Comparison of ENCODE assay signal across 10 cellular contexts in genomic region chr5:139666551-139666950, GRCh38. TPM values are rescaled to one million over a fixed set of nuclear protein-coding genes. Genes with fewer than 3 reads are reported as not detected.
DNase-seq lines count a peak whose midpoint lies in the region; ATAC-seq and TF ChIP-seq lines count a peak whose summit lies in the region.
"Had no signal": no experiment of that assay in that cellular context is flagged by ENCODE, and none has a peak within 500 bp of the region (broad histone marks: within the 10 kb centered on the region; RNA-seq: fewer than 3 reads in every experiment).

No MANE protein-coding gene starts in this region.

- peaks cover 43% of the 10 kb centered on the region for H3K4me1 ChIP-seq in CD4-positive, CD25-positive, alpha-beta regulatory T cell (ENCODE audit: control insufficient read depth, insufficient read depth, low read length, poor library complexity, severe bottlenecking)
- peaks cover 56 to 69% of the 10 kb centered on the region in 2 experiments for H3K4me1 ChIP-seq in trophoblast cell (ENCODE audit: control insufficient read depth in 1 of 2, insufficient read depth in 2 of 2, low read length in 2 of 2)
- peaks cover 4% of the 10 kb centered on the region for H3K4me1 ChIP-seq in colonic mucosa
- peaks cover 18% of the 10 kb centered on the region for H3K4me1 ChIP-seq in ovary (ENCODE audit: insufficient read depth)

- no peak for TF ChIP-seq POLR2A in ovary (IDR thresholded peaks at IDR 0.05)

- H3K14ac ChIP-seq in trophoblast cell (ENCODE audit: low read length) = no peak overlapping the region

- no peak for ATAC-seq in CD4-positive, CD25-positive, alpha-beta regulatory T cell (ENCODE audit: low read depth in 2 of 2)
- ATAC-seq in effector memory CD8-positive, alpha-beta T cell (replicated peaks) = no peak
- ATAC-seq in HG02840 (IDR thresholded peaks at IDR 0.05; ENCODE audit: low FRiP score, unreplicated experiment) (no peak), HG02852 (IDR thresholded peaks at IDR 0.05; ENCODE audit: unreplicated experiment) (no peak)
- ATAC-seq: foreskin keratinocyte had no signal

- no peak overlapping the region for H3K9ac ChIP-seq in trophoblast cell (ENCODE audit: low read length)
- no peak overlapping the region for H3K9ac ChIP-seq in colonic mucosa (ENCODE audit: low read depth in 2 of 2, low read length in 2 of 2)

- TF ChIP-seq EP300 in ovary (IDR thresholded peaks at IDR 0.05) = no peak

- peak overlapping the region in 2 of 3 donors; percentile 74 to 84 for H3K27ac Mint-ChIP-seq in CD4-positive, CD25-positive, alpha-beta regulatory T cell
- peak overlapping the region; percentile 65 to 96 for H3K27ac Mint-ChIP-seq in effector memory CD8-positive, alpha-beta T cell

- H3K9me3 Mint-ChIP-seq in CD4-positive, CD25-positive, alpha-beta regulatory T cell = no peaks in the 10 kb centered on the region
- no peaks in the 10 kb centered on the region for H3K9me3 Mint-ChIP-seq in effector memory CD8-positive, alpha-beta T cell

- H3K4me2 ChIP-seq in trophoblast cell (ENCODE audit: low read length) = no peak overlapping the region

- no peak overlapping the region for H4K8ac ChIP-seq in trophoblast cell (ENCODE audit: low read depth, low read length)

- H2BK5ac ChIP-seq in trophoblast cell (ENCODE audit: low read depth, low read length, poor library complexity) = no peak overlapping the region

- H3K36me3 ChIP-seq in CD4-positive, CD25-positive, alpha-beta regulatory T cell (ENCODE audit: control insufficient read depth, insufficient read depth, low read length) = no peaks in the 10 kb centered on the region
- no peaks in the 10 kb centered on the region; the same call in 1 of the 2 replicates for H3K36me3 ChIP-seq in KOPT-K1 (ENCODE audit: insufficient read depth, low read length)
- peaks cover 51 to 62% of the 10 kb centered on the region in 2 experiments for H3K36me3 ChIP-seq in trophoblast cell (ENCODE audit: control insufficient read depth in 1 of 2, insufficient read depth in 2 of 2, low read length in 2 of 2)
- no peaks in the 10 kb centered on the region for H3K36me3 ChIP-seq in colonic mucosa
- no peaks in the 10 kb centered on the region for H3K36me3 ChIP-seq in ovary

- H3K4me1 Mint-ChIP-seq in CD4-positive, CD25-positive, alpha-beta regulatory T cell = peaks cover 4 to 45% (median 20%) of the 10 kb centered on the region in 4 donors
- H3K4me1 Mint-ChIP-seq in effector memory CD8-positive, alpha-beta T cell (ENCODE audit: low read depth in 2 of 2) = peaks cover 54 to 61% of the 10 kb centered on the region in 2 donors

- H3K36me3 Mint-ChIP-seq in CD4-positive, CD25-positive, alpha-beta regulatory T cell = no peaks in the 10 kb centered on the region
- peaks cover 3% of the 10 kb centered on the region for H3K36me3 Mint-ChIP-seq in effector memory CD8-positive, alpha-beta T cell (ENCODE audit: insufficient read depth)

- no peak overlapping the region for H2BK120ac ChIP-seq in trophoblast cell (ENCODE audit: insufficient read depth, low read length, poor library complexity)

- H3K23ac ChIP-seq in trophoblast cell (ENCODE audit: low read length) = no peak overlapping the region

- H2AK5ac ChIP-seq in trophoblast cell (ENCODE audit: low read length) = no peak overlapping the region

- no peaks in the 10 kb centered on the region for H3K27me3 ChIP-seq in CD4-positive, CD25-positive, alpha-beta regulatory T cell (ENCODE audit: control insufficient read depth, insufficient read depth, low read length)
- H3K27me3 ChIP-seq in trophoblast cell (ENCODE audit: insufficient read depth, low read length) (no peaks in the 10 kb centered on the region), colonic mucosa (no peaks in the 10 kb centered on the region), ovary (no peaks in the 10 kb centered on the region)
- H3K27me3 ChIP-seq: foreskin keratinocyte had no signal

- peaks cover 28% of the 10 kb centered on the region for H3K79me1 ChIP-seq in trophoblast cell (ENCODE audit: low read length)

- H2BK12ac ChIP-seq in trophoblast cell (ENCODE audit: low read length) = no peak overlapping the region

- H3K79me2 ChIP-seq in trophoblast cell (ENCODE audit: control insufficient read depth, insufficient read depth, low read length, poor library complexity) = peaks cover 50% of the 10 kb centered on the region

- H3K27ac ChIP-seq in CD4-positive, CD25-positive, alpha-beta regulatory T cell (ENCODE audit: insufficient read depth, low read length, poor library complexity, severe bottlenecking) = no peak overlapping the region
- H3K27ac ChIP-seq in KOPT-K1 (ENCODE audit: low read depth, low read length, poor library complexity, severe bottlenecking) = peak overlapping the region; percentile 95
- H3K27ac ChIP-seq in trophoblast cell (ENCODE audit: low read depth, low read length) = peak overlapping the region; percentile 20
- no peak overlapping the region for H3K27ac ChIP-seq in colonic mucosa
- H3K27ac ChIP-seq in ovary = no peak overlapping the region
- H3K27ac ChIP-seq: foreskin keratinocyte had no signal

- no peaks in the 10 kb centered on the region for H3K27me3 Mint-ChIP-seq in CD4-positive, CD25-positive, alpha-beta regulatory T cell
- H3K27me3 Mint-ChIP-seq in effector memory CD8-positive, alpha-beta T cell = no peaks in the 10 kb centered on the region

- WGBS in trophoblast cell (ENCODE audit: extremely low coverage, insufficient coverage, insufficient read length) = no CpG with 5 or more reads among the region's 7 CpGs
- WGBS in ovary, 3 donors = 91 to 95% (median 92%) methylated on average over 7 of the region's 7 CpGs

- peak overlapping the region; percentile 6 to 87 (median 49) for H3K4me3 Mint-ChIP-seq in CD4-positive, CD25-positive, alpha-beta regulatory T cell
- H3K4me3 Mint-ChIP-seq in effector memory CD8-positive, alpha-beta T cell = peak overlapping the region; percentile 81 to 92

- intact Hi-C loops in colonic mucosa (cut with DNase I) (no loop called here), ovary (cut with DNase I) (no loop called here)

- DNase-seq in CD4-positive, CD25-positive, alpha-beta regulatory T cell = no peak
- DNase-seq in effector memory CD8-positive, alpha-beta T cell = no peak
- no peak for DNase-seq in trophoblast cell
- DNase-seq in colonic mucosa = no peak
- no peak for DNase-seq in ovary
- DNase-seq: foreskin keratinocyte, NCI-H446 had no signal

- peak overlapping the region; percentile 42 for H3K4ac ChIP-seq in trophoblast cell (ENCODE audit: low read depth, low read length)

- H2AFZ ChIP-seq in trophoblast cell (ENCODE audit: insufficient read depth, low read length, poor library complexity) = no peak overlapping the region

- no peak overlapping the region for H3K4me3 ChIP-seq in CD4-positive, CD25-positive, alpha-beta regulatory T cell (ENCODE audit: low read depth, low read length)
- no peak overlapping the region for H3K4me3 ChIP-seq in trophoblast cell (ENCODE audit: low read depth, low read length)
- no peak overlapping the region for H3K4me3 ChIP-seq in colonic mucosa
- H3K4me3 ChIP-seq in ovary = no peak overlapping the region

- H4K12ac ChIP-seq in trophoblast cell (ENCODE audit: low read depth, low read length) = no peak overlapping the region

- TF ChIP-seq CTCF in colonic mucosa (IDR thresholded peaks at IDR 0.05) = no peak
- no peak for TF ChIP-seq CTCF in ovary (IDR thresholded peaks at IDR 0.05)

- H4K91ac ChIP-seq in trophoblast cell (ENCODE audit: low read depth, low read length) = no peak overlapping the region

- no peaks in the 10 kb centered on the region for H3K9me3 ChIP-seq in CD4-positive, CD25-positive, alpha-beta regulatory T cell (ENCODE audit: control insufficient read depth in 2 of 2, low read length in 2 of 2)
- H3K9me3 ChIP-seq in KOPT-K1 (ENCODE audit: insufficient read depth, low read length, poor library complexity, severe bottlenecking) = no peaks in the 10 kb centered on the region
- no peaks in the 10 kb centered on the region for H3K9me3 ChIP-seq in trophoblast cell (ENCODE audit: insufficient read depth, low read depth, low read length)
- H3K9me3 ChIP-seq in colonic mucosa = no peaks in the 10 kb centered on the region
- H3K9me3 ChIP-seq in ovary = no peaks in the 10 kb centered on the region

- peak overlapping the region; percentile 34 for H3K18ac ChIP-seq in trophoblast cell (ENCODE audit: low read length)

RNA-seq across cellular contexts. Expression of gene CXXC5, which starts 18.4 kb away (rescaled TPM):
- total RNA-seq in CD4-positive, CD25-positive, alpha-beta regulatory T cell = 4.6 TPM
- 10 to 100 TPM in 1 of 4 donors, 1 to 10 TPM in 3; 7.2 to 12.7 (median 8.4) TPM for polyA plus RNA-seq in CD4-positive, CD25-positive, alpha-beta regulatory T cell
- polyA plus RNA-seq in trophoblast cell (2013) = 101 and 105 TPM in 2 replicates
- total RNA-seq in colonic mucosa (10 to 100 TPM; 32.3 to 40.4 TPM), ovary (10 to 100 TPM in 2 of 7 donors, 1 to 10 TPM in 5; 4.4 to 35.7 (median 8.7) TPM)
- polyA plus RNA-seq in ovary = 10 to 100 TPM in 1 of 2 donors, 1 to 10 TPM in 1; 7.0 to 28.2 TPM

Comparison
In these comparisons a context has a peak if more than half of its experiments do, and no peak if none do; other contexts are left out.
1. H3K27ac ChIP-seq: peak in KOPT-K1 (single experiment) and trophoblast cell (single experiment); none in CD4-positive, CD25-positive, alpha-beta regulatory T cell (single experiment), colonic mucosa (single experiment) and ovary (0 of 2).